In genomic region chr3:32460031-32460749, GRCh38 we compare ENCODE assay signal across 1 cellular context.
TF ChIP-seq lines count a peak whose summit lies in the region.

No MANE protein-coding gene starts in this region.

TF ChIP-seq in GM23338, 12 proteins besides CTCF, POLR2A, EP300 and RAD21 (continued from another document):
- 0 out of 2 replicates have a peak, but pooled peaks have one; percentile 30 for TF ChIP-seq ZNF462 (CRISPR knock-in tag; IDR thresholded peaks at IDR 0.05)
- no peak for TF ChIP-seq ZNF331 (CRISPR knock-in tag; IDR thresholded peaks at IDR 0.05; ENCODE audit: low read depth)
- peak; percentile 20; the same call in 1 of the 2 replicates for TF ChIP-seq NANOG (IDR thresholded peaks at IDR 0.05; ENCODE audit: borderline replicate concordance)
- no peak for TF ChIP-seq STAT1 (IDR thresholded peaks at IDR 0.05; ENCODE audit: unreplicated experiment)
- TF ChIP-seq CREB1 (CRISPR knock-in tag; IDR thresholded peaks at IDR 0.05; ENCODE audit: low read depth) = no peak
- TF ChIP-seq REST (IDR thresholded peaks at IDR 0.05; ENCODE audit: unreplicated experiment) = peak; percentile 4
- TF ChIP-seq POLR2AphosphoS5 (IDR thresholded peaks at IDR 0.05; ENCODE audit: low read depth) = peak; percentile 38; the same call in 1 of the 2 replicates
- no peak for TF ChIP-seq EZH2 (IDR thresholded peaks at IDR 0.05; ENCODE audit: low read depth, unreplicated experiment)
